Comparison of ENCODE assay signal across 10 cellular contexts in genomic region chr15:73928241-73928579, GRCh38. TPM values are rescaled to one million over a fixed set of nuclear protein-coding genes. Genes with fewer than 3 reads are reported as not detected.
DNase-seq lines count a peak whose midpoint lies in the region; ATAC-seq and TF ChIP-seq lines count a peak whose summit lies in the region.
"Had no signal": no experiment of that assay in that cellular context is flagged by ENCODE, and none has a peak within 500 bp of the region (broad histone marks: within the 10 kb centered on the region; RNA-seq: fewer than 3 reads in every experiment).

No MANE protein-coding gene starts in this region.

- peak overlapping the region; percentile 90 for H3K27ac ChIP-seq in WERI-Rb-1
- H3K27ac ChIP-seq in right atrium auricular region: peak overlapping the region; percentile 80 to 86
- H3K27ac ChIP-seq in smooth muscle cell (ENCODE audit: low read depth): peak overlapping the region; percentile 96
- H3K27ac ChIP-seq: right lobe of liver had no signal

- DNase-seq in DMS 273 (lab: John Stamatoyannopoulos, UW; ENCODE audit: unreplicated experiment): peak; percentile 63
- no peak for DNase-seq in DMS 273 treated with DMSO at 0.1 percent for 48 hours (lab: John Stamatoyannopoulos, UW)
- DNase-seq in WERI-Rb-1: no peak
- no peak for DNase-seq in right atrium auricular region (ENCODE audit: low spot score)
- no peak for DNase-seq in smooth muscle cell (lab: John Stamatoyannopoulos, UW; ENCODE audit: unreplicated experiment)
- no peak for DNase-seq in cerebellar cortex (ENCODE audit: low spot score)
- DNase-seq in NCI-H1694 treated with DMSO at 0.1 percent for 48 hours (lab: John Stamatoyannopoulos, UW): no peak

- peaks cover 79% of the 10 kb centered on the region for H3K79me2 ChIP-seq in smooth muscle cell (ENCODE audit: low read depth)

- WGBS in smooth muscle cell (ENCODE audit: low lambda C conversion rate): 49% methylated on average over 3 of the region's 3 CpGs

- H3K9me3 ChIP-seq in WERI-Rb-1 (ENCODE audit: severe bottlenecking) (no peaks in the 10 kb centered on the region), right atrium auricular region (no peaks in the 10 kb centered on the region), smooth muscle cell (replicated peaks; ENCODE audit: low read depth) (no peaks in the 10 kb centered on the region)
- H3K9me3 ChIP-seq: right lobe of liver had no signal

- peaks cover 0 to 83% of the 10 kb centered on the region in 2 donors for H3K4me1 ChIP-seq in right atrium auricular region
- H3K4me1 ChIP-seq in smooth muscle cell (ENCODE audit: low read depth): peaks cover 42% of the 10 kb centered on the region
- H3K4me1 ChIP-seq: right lobe of liver had no signal

- H3K36me3 ChIP-seq in WERI-Rb-1 (peaks cover 36% of the 10 kb centered on the region), right atrium auricular region (no peaks in the 10 kb centered on the region), smooth muscle cell (ENCODE audit: low read depth) (no peaks in the 10 kb centered on the region)
- H3K36me3 ChIP-seq: right lobe of liver had no signal

- H2AFZ ChIP-seq in smooth muscle cell (ENCODE audit: low read depth): no peak overlapping the region

- H3K4me2 ChIP-seq in smooth muscle cell: peak overlapping the region; percentile 96

- peak overlapping the region; percentile 73 for H3K9ac ChIP-seq in smooth muscle cell (ENCODE audit: low read depth)

- H3K4me3 ChIP-seq in WERI-Rb-1 (ENCODE audit: low read depth, low read length): peak overlapping the region; percentile 89
- H3K4me3 ChIP-seq in right atrium auricular region: peak overlapping the region; percentile 59 to 69
- H3K4me3 ChIP-seq in smooth muscle cell: peak overlapping the region; percentile 82

- no peaks in the 10 kb centered on the region for H3F3A ChIP-seq in smooth muscle cell (ENCODE audit: low read depth)

- peaks cover 55% of the 10 kb centered on the region for H4K20me1 ChIP-seq in smooth muscle cell (ENCODE audit: low read depth)

- no peak for ATAC-seq in HG03342 (IDR thresholded peaks at IDR 0.05; ENCODE audit: unreplicated experiment)

- no peak for TF ChIP-seq CTCF in WERI-Rb-1 (IDR thresholded peaks at IDR 0.05; ENCODE audit: low read depth, low read length)
- TF ChIP-seq CTCF in right atrium auricular region (IDR thresholded peaks at IDR 0.05): no peak
- TF ChIP-seq CTCF in smooth muscle cell (IDR thresholded peaks at IDR 0.05; ENCODE audit: borderline replicate concordance, insufficient read depth, poor library complexity, severe bottlenecking): no peak

- H3K27me3 ChIP-seq in WERI-Rb-1 (ENCODE audit: insufficient read depth, low read depth, severe bottlenecking) (no peaks in the 10 kb centered on the region), right atrium auricular region (no peaks in the 10 kb centered on the region), smooth muscle cell (ENCODE audit: low read depth) (no peaks in the 10 kb centered on the region)

RNA-seq across cellular contexts. Expression of gene LOXL1, which starts 1.9 kb away (rescaled TPM):
- 10 to 100 TPM; 22.2 to 59.0 TPM for total RNA-seq in right atrium auricular region
- 239 and 252 TPM in 2 replicates for total RNA-seq in smooth muscle cell
- polyA plus RNA-seq in smooth muscle cell: 736 and 899 TPM in 2 replicates

RNA-seq across cellular contexts. Expression of gene TBC1D21, which starts 54.8 kb away (rescaled TPM):
- total RNA-seq in right atrium auricular region: not detected
- not detected in 2 replicates for total RNA-seq in smooth muscle cell
- polyA plus RNA-seq in smooth muscle cell: not detected in 2 replicates
- total RNA-seq: activated CD8-positive, alpha-beta memory T cell treated with anti-CD3 and anti-CD28 coated beads for 36 hours; right lobe of liver had no signal
